ENCODE assay signal across 23 cellular contexts in the genomic region with DNA sequence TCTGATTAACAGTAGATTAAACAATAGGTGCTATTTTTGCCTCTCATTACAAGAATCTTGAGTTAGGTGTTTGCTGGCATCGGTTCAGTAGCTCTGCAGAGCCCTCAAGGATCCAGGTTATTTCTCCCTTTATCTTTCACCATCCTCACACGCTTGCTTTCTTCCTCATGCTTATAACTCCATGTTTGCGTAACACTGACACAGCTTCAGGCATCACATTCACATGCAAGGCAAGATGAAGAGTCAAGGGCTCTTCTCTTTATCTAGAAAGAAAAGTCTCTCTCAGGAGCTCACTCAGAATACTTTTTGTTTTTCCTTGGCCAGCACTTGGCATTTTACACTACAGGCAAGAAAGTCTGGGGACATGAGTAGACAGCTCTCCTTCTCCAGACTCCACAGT. TPM values are rescaled to one million over a fixed set of nuclear protein-coding genes. Genes with fewer than 3 reads are reported as not detected.
"Had no signal": no experiment of that assay in that cellular context is flagged by ENCODE, and none has a peak within 500 bp of the region (broad histone marks: within the 10 kb centered on the region; RNA-seq: fewer than 3 reads in every experiment).

No MANE protein-coding gene starts in this region.

- H3K27ac ChIP-seq: ascending aorta, body of pancreas, PC-9 had no signal

- H3K4me1 Mint-ChIP-seq: activated B cell treated with CpG ODN at 0.5 μM for 24 hours; activated CD4-positive, alpha-beta T cell treated with anti-CD3 and anti-CD28 coated beads, Interleukin-2, amount 10 ng/mL, durations not matched to agents 24 days and 14 days; activated CD8-positive, alpha-beta memory T cell treated with anti-CD3 and anti-CD28 coated beads, Interleukin-2, amount 10 ng/mL, durations not matched to agents 7 days and 5 days; activated naive CD4-positive, alpha-beta T cell treated with anti-CD3 and anti-CD28 coated beads, Interleukin-2, amount 50 U/mL, for 24 hours had no signal

- H3K27ac Mint-ChIP-seq: activated B cell treated with CpG ODN at 0.5 μM for 24 hours; activated CD4-positive, alpha-beta T cell treated with anti-CD3 and anti-CD28 coated beads, Interleukin-2, amount 10 ng/mL, durations not matched to agents 24 days and 14 days; activated CD8-positive, alpha-beta memory T cell treated with anti-CD3 and anti-CD28 coated beads, Interleukin-2, amount 10 ng/mL, durations not matched to agents 7 days and 5 days; activated naive CD4-positive, alpha-beta T cell treated with anti-CD3 and anti-CD28 coated beads, Interleukin-2, amount 50 U/mL, for 24 hours; activated T-cell treated with anti-CD3 and anti-CD28 coated beads, Interleukin-2, amount 50 U/mL, for 24 hours; activated T-helper 1 cell treated with anti-CD3 and anti-CD28 coated beads, Interleukin-12 subunit alpha, Interleukin-12 subunit beta, Interleukin-2, Interleukin-4 antibody, amounts not matched to agents 30 ng/mL and 10 ng/mL and 1 ng/mL, durations not matched to agents 14 hours and 24 hours and 36 hours; T-helper 1 cell treated with Interleukin-12 subunit alpha and Interleukin-12 subunit beta and Interleukin-4 antibody, amounts not matched to agents 30 μg/mL and 1 μg/mL, for 36 hours had no signal

- H3K4me3 ChIP-seq: ascending aorta, body of pancreas, PC-9 had no signal

- H3K4me2 ChIP-seq: PC-9 had no signal

- H3K36me3 ChIP-seq: ascending aorta had no signal

- H3K36me3 Mint-ChIP-seq: activated CD8-positive, alpha-beta memory T cell treated with anti-CD3 and anti-CD28 coated beads, Interleukin-2, amount 10 ng/mL, durations not matched to agents 7 days and 5 days; activated naive CD4-positive, alpha-beta T cell treated with anti-CD3 and anti-CD28 coated beads, Interleukin-2, amount 50 U/mL, for 24 hours had no signal

- H3K4me3 Mint-ChIP-seq: activated B cell treated with CpG ODN at 0.5 μM for 24 hours; activated CD4-positive, alpha-beta T cell treated with anti-CD3 and anti-CD28 coated beads, Interleukin-2, amount 10 ng/mL, durations not matched to agents 24 days and 14 days; activated CD8-positive, alpha-beta memory T cell treated with anti-CD3 and anti-CD28 coated beads, Interleukin-2, amount 10 ng/mL, durations not matched to agents 7 days and 5 days; activated naive CD4-positive, alpha-beta T cell treated with anti-CD3 and anti-CD28 coated beads, Interleukin-2, amount 50 U/mL, for 24 hours; activated T-cell treated with anti-CD3 and anti-CD28 coated beads, Interleukin-2, amount 50 U/mL, for 24 hours; activated T-helper 1 cell treated with anti-CD3 and anti-CD28 coated beads, Interleukin-12 subunit alpha, Interleukin-12 subunit beta, Interleukin-2, Interleukin-4 antibody, amounts not matched to agents 30 ng/mL and 10 ng/mL and 1 ng/mL, durations not matched to agents 14 hours and 24 hours and 36 hours; T-helper 1 cell treated with Interleukin-12 subunit alpha and Interleukin-12 subunit beta and Interleukin-4 antibody, amounts not matched to agents 30 μg/mL and 1 μg/mL, for 36 hours had no signal

- DNase-seq: activated B cell treated with CpG ODN at 0.5 μM for 24 hours; activated CD4-positive, alpha-beta T cell treated with anti-CD3 and anti-CD28 coated beads for 1 hour; activated CD4-positive, alpha-beta T cell treated with anti-CD3 and anti-CD28 coated beads, Interleukin-2, amount 10 ng/mL, durations not matched to agents 24 days and 14 days; activated CD4-positive, alpha-beta T cell treated with anti-CD3 and anti-CD28 coated beads, Interleukin-2, amount 50 U/mL, for 48 hours; activated CD8-positive, alpha-beta memory T cell treated with anti-CD3 and anti-CD28 coated beads, Interleukin-2, amount 10 ng/mL, durations not matched to agents 7 days and 5 days; activated effector memory CD4-positive, alpha-beta T cell treated with Interleukin-2 at 50 U/mL for 16 hours; activated naive CD4-positive, alpha-beta T cell; activated T-cell treated with anti-CD3 and anti-CD28 coated beads, Interleukin-2, amount 50 U/mL, for 24 hours; amniotic stem cell; body of pancreas; central memory CD4-positive, alpha-beta T cell; Karpas-422; NCI-H146; NCI-H2029; NCI-H2107; NCI-H446; NCI-H524; PC-9; SHP77 treated with DMSO at 0.1 percent for 48 hours had no signal

- H3K27me3 ChIP-seq: ascending aorta, body of pancreas had no signal

- H3K9me3 Mint-ChIP-seq: activated B cell treated with CpG ODN at 0.5 μM for 24 hours; activated CD4-positive, alpha-beta T cell treated with anti-CD3 and anti-CD28 coated beads, Interleukin-2, amount 10 ng/mL, durations not matched to agents 24 days and 14 days; activated naive CD4-positive, alpha-beta T cell treated with anti-CD3 and anti-CD28 coated beads, Interleukin-2, amount 50 U/mL, for 24 hours; activated T-helper 1 cell treated with anti-CD3 and anti-CD28 coated beads, Interleukin-12 subunit alpha, Interleukin-12 subunit beta, Interleukin-2, Interleukin-4 antibody, amounts not matched to agents 30 ng/mL and 10 ng/mL and 1 ng/mL, durations not matched to agents 14 hours and 24 hours and 36 hours had no signal

- H3K4me1 ChIP-seq: ascending aorta, body of pancreas had no signal

- H3K9me3 ChIP-seq: ascending aorta, body of pancreas had no signal

- ATAC-seq: activated CD8-positive, alpha-beta memory T cell treated with anti-CD3 and anti-CD28 coated beads, Interleukin-2, amount 10 ng/mL, durations not matched to agents 7 days and 5 days; body of pancreas had no signal

- H3K27me3 Mint-ChIP-seq: activated CD4-positive, alpha-beta T cell treated with anti-CD3 and anti-CD28 coated beads, Interleukin-2, amount 10 ng/mL, durations not matched to agents 24 days and 14 days had no signal

- H2AFZ ChIP-seq: PC-9 had no signal

RNA-seq across cellular contexts. Expression of gene PTHLH, which starts 24.2 kb away (rescaled TPM):
- total RNA-seq: activated B cell treated with CpG ODN at 0.5 μM for 24 hours; activated CD4-positive, alpha-beta T cell treated with anti-CD3 and anti-CD28 coated beads, Interleukin-2, amount 10 ng/mL, durations not matched to agents 24 days and 14 days; activated T-helper 1 cell treated with anti-CD3 and anti-CD28 coated beads, Interleukin-12 subunit alpha, Interleukin-12 subunit beta, Interleukin-2, Interleukin-4 antibody, amounts not matched to agents 30 ng/mL and 10 ng/mL and 1 ng/mL, durations not matched to agents 14 hours and 24 hours and 36 hours; ascending aorta had no signal
